18 cellular contexts compared by ENCODE assay signal in genomic region chr4:182662551-182662950, GRCh38.
DNase-seq lines count a peak whose midpoint lies in the region; ATAC-seq and TF ChIP-seq lines count a peak whose summit lies in the region.
"Had no signal": no experiment of that assay in that cellular context is flagged by ENCODE, and none has a peak within 500 bp of the region (broad histone marks: within the 10 kb centered on the region; RNA-seq: fewer than 3 reads in every experiment).

No MANE protein-coding gene starts in this region.

- H3K36me3 Mint-ChIP-seq in endodermal cell (ENCODE audit: low read depth) (peaks cover 29% of the 10 kb centered on the region), neural progenitor cell (peaks cover 38% of the 10 kb centered on the region)
- H3K36me3 Mint-ChIP-seq in activated T-cell treated with anti-CD3 and anti-CD28 coated beads, Interleukin-2, amount 50 U/mL, for 72 hours (ENCODE audit: insufficient read depth in 2 of 2), result no peaks in the 10 kb centered on the region
- H3K36me3 Mint-ChIP-seq: CD8-positive, alpha-beta T cell had no signal

- H3K27me3 Mint-ChIP-seq in endodermal cell (ENCODE audit: insufficient read depth) (no peaks in the 10 kb centered on the region), neural progenitor cell (ENCODE audit: insufficient read depth, low read depth) (peaks cover 4% of the 10 kb centered on the region)
- peaks cover 5% of the 10 kb centered on the region for H3K27me3 Mint-ChIP-seq in activated T-cell treated with anti-CD3 and anti-CD28 coated beads, Interleukin-2, amount 50 U/mL, for 72 hours (ENCODE audit: low read depth)
- H3K27me3 Mint-ChIP-seq: B cell had no signal

- H3K4me3 Mint-ChIP-seq in endodermal cell (no peak overlapping the region), neural progenitor cell (no peak overlapping the region)
- no peak overlapping the region for H3K4me3 Mint-ChIP-seq in activated T-cell treated with anti-CD3 and anti-CD28 coated beads, Interleukin-2, amount 50 U/mL, for 72 hours
- H3K4me3 Mint-ChIP-seq: B cell; CD8-positive, alpha-beta T cell had no signal

- H3K4me2 ChIP-seq in neural progenitor cell, result peak overlapping the region; percentile 56
- H3K4me2 ChIP-seq: BLaER1 treated with 17β-estradiol and CSF1 and Interleukin-3, amounts not matched to agents 10 nM and 100 nM had no signal

- peaks cover 18% of the 10 kb centered on the region for H3F3A ChIP-seq in neural progenitor cell (ENCODE audit: low read depth)

- peaks cover 23% of the 10 kb centered on the region for H4K20me1 ChIP-seq in neural progenitor cell (ENCODE audit: low read depth)
- H4K20me1 ChIP-seq: BLaER1 treated with 17β-estradiol and CSF1 and Interleukin-3, amounts not matched to agents 10 nM and 100 nM had no signal

- H3K4me1 ChIP-seq in endodermal cell (ENCODE audit: control insufficient read depth, insufficient read depth, low read length) (peaks cover 5% of the 10 kb centered on the region), neural progenitor cell (peaks cover 23% of the 10 kb centered on the region), right atrium auricular region (no peaks in the 10 kb centered on the region)
- H3K4me1 ChIP-seq: BLaER1 treated with 17β-estradiol and CSF1 and Interleukin-3, amounts not matched to agents 10 nM and 100 nM; HAP-1 had no signal

- ATAC-seq in activated T-cell treated with anti-CD3 and anti-CD28 coated beads, Interleukin-2, amount 50 U/mL, for 72 hours (replicated peaks in 1 of 2), result no peak
- ATAC-seq: CD8-positive, alpha-beta T cell; GM12878 had no signal

- H3K27ac ChIP-seq in endodermal cell (ENCODE audit: low read depth, low read length) (peak overlapping the region; percentile 67), neural progenitor cell (peak overlapping the region; percentile 46), right atrium auricular region (no peak overlapping the region)
- H3K27ac ChIP-seq: BLaER1 treated with 17β-estradiol and CSF1 and Interleukin-3, amounts not matched to agents 10 nM and 100 nM; GM23248 had no signal

- H3K27me3 ChIP-seq in endodermal cell (ENCODE audit: control insufficient read depth, insufficient read depth, low read length, poor library complexity, severe bottlenecking), result no peaks in the 10 kb centered on the region
- H3K27me3 ChIP-seq in neural progenitor cell, result no peaks in the 10 kb centered on the region
- no peaks in the 10 kb centered on the region for H3K27me3 ChIP-seq in right atrium auricular region
- H3K27me3 ChIP-seq: BLaER1 treated with 17β-estradiol and CSF1 and Interleukin-3, amounts not matched to agents 10 nM and 100 nM had no signal

- H3K4me1 Mint-ChIP-seq in endodermal cell (peaks cover 22% of the 10 kb centered on the region), neural progenitor cell (peaks cover 14% of the 10 kb centered on the region)
- no peaks in the 10 kb centered on the region for H3K4me1 Mint-ChIP-seq in activated T-cell treated with anti-CD3 and anti-CD28 coated beads, Interleukin-2, amount 50 U/mL, for 72 hours (ENCODE audit: low read depth)
- H3K4me1 Mint-ChIP-seq: B cell had no signal

- H3K36me3 ChIP-seq in endodermal cell (ENCODE audit: control insufficient read depth, insufficient read depth, low read length) (no peaks in the 10 kb centered on the region), neural progenitor cell (no peaks in the 10 kb centered on the region), right atrium auricular region (no peaks in the 10 kb centered on the region)
- H3K36me3 ChIP-seq: HAP-1 had no signal

- peaks cover 28% of the 10 kb centered on the region for H3K9me3 Mint-ChIP-seq in endodermal cell
- peaks cover 20% of the 10 kb centered on the region for H3K9me3 Mint-ChIP-seq in neural progenitor cell
- peaks cover 0 to 4% of the 10 kb centered on the region in 2 donors for H3K9me3 Mint-ChIP-seq in activated T-cell treated with anti-CD3 and anti-CD28 coated beads, Interleukin-2, amount 50 U/mL, for 72 hours

- no peak for TF ChIP-seq CTCF in endodermal cell (conservative IDR thresholded peaks at IDR 0.05)
- TF ChIP-seq CTCF in neural progenitor cell (IDR thresholded peaks at IDR 0.05), result no peak
- TF ChIP-seq CTCF in right atrium auricular region (IDR thresholded peaks at IDR 0.05), result no peak

- H3K9ac ChIP-seq in endodermal cell (ENCODE audit: extremely low read depth, low read length, poor library complexity, severe bottlenecking), result no peak overlapping the region
- no peak overlapping the region for H3K9ac ChIP-seq in neural progenitor cell
- H3K9ac ChIP-seq: BLaER1 treated with 17β-estradiol and CSF1 and Interleukin-3, amounts not matched to agents 10 nM and 100 nM; GM23248 had no signal

- H2AFZ ChIP-seq in neural progenitor cell (replicated peaks), result no peak overlapping the region
- H2AFZ ChIP-seq: GM23248 had no signal

- DNase-seq in NCI-H510A treated with DMSO at 0.1 percent for 48 hours (lab: John Stamatoyannopoulos, UW), result peak; percentile 12
- no peak for DNase-seq in NCI-H510A (lab: John Stamatoyannopoulos, UW)
- DNase-seq in endodermal cell, result no peak
- DNase-seq in neural progenitor cell (ENCODE audit: low spot score), result no peak
- DNase-seq in activated gamma-delta T cell treated with Interleukin-2 at 50 U/mL for 16 hours, result no peak
- DNase-seq in right atrium auricular region (ENCODE audit: low spot score), result no peak
- DNase-seq in activated T-cell treated with anti-CD3 and anti-CD28 coated beads, Interleukin-2, amount 50 U/mL, for 72 hours, result no peak
- DNase-seq: CD8-positive, alpha-beta T cell; DMS 273 treated with DMSO at 0.1 percent for 48 hours; DMS53; DND-41; EL; GM23248; IMR-90 had no signal

- H3K27ac Mint-ChIP-seq in endodermal cell (no peak overlapping the region), neural progenitor cell (no peak overlapping the region)
- H3K27ac Mint-ChIP-seq in activated T-cell treated with anti-CD3 and anti-CD28 coated beads, Interleukin-2, amount 50 U/mL, for 72 hours, result no peak overlapping the region
- H3K27ac Mint-ChIP-seq: B cell; CD8-positive, alpha-beta T cell had no signal

- H3K9me3 ChIP-seq in endodermal cell (ENCODE audit: control insufficient read depth, low read length) (peaks cover 29% of the 10 kb centered on the region), neural progenitor cell (ENCODE audit: low read depth) (peaks cover 6% of the 10 kb centered on the region), right atrium auricular region (peaks cover 0 to 9% of the 10 kb centered on the region in 2 donors)

- WGBS in endodermal cell (ENCODE audit: insufficient coverage in 1 of 2, insufficient read length in 1 of 2), 2 experiments, result 89 to 94% methylated on average over 2 of the region's 2 CpGs

- no peaks in the 10 kb centered on the region for H3K79me2 ChIP-seq in neural progenitor cell (ENCODE audit: low read depth)

- H3K4me3 ChIP-seq in endodermal cell (ENCODE audit: low read length) (no peak overlapping the region), neural progenitor cell (no peak overlapping the region), right atrium auricular region (no peak overlapping the region)
- H3K4me3 ChIP-seq: BLaER1 treated with 17β-estradiol and CSF1 and Interleukin-3, amounts not matched to agents 10 nM and 100 nM; GM12878; GM23248; HAP-1 had no signal

Comparison
In these comparisons a context has a peak if more than half of its experiments do, and no peak if none do; other contexts are left out.
1. H3K27ac ChIP-seq: peak in endodermal cell (single experiment) and neural progenitor cell (single experiment); none in right atrium auricular region (0 of 2).